ENCODE assay signal across 23 cellular contexts in the genomic region with DNA sequence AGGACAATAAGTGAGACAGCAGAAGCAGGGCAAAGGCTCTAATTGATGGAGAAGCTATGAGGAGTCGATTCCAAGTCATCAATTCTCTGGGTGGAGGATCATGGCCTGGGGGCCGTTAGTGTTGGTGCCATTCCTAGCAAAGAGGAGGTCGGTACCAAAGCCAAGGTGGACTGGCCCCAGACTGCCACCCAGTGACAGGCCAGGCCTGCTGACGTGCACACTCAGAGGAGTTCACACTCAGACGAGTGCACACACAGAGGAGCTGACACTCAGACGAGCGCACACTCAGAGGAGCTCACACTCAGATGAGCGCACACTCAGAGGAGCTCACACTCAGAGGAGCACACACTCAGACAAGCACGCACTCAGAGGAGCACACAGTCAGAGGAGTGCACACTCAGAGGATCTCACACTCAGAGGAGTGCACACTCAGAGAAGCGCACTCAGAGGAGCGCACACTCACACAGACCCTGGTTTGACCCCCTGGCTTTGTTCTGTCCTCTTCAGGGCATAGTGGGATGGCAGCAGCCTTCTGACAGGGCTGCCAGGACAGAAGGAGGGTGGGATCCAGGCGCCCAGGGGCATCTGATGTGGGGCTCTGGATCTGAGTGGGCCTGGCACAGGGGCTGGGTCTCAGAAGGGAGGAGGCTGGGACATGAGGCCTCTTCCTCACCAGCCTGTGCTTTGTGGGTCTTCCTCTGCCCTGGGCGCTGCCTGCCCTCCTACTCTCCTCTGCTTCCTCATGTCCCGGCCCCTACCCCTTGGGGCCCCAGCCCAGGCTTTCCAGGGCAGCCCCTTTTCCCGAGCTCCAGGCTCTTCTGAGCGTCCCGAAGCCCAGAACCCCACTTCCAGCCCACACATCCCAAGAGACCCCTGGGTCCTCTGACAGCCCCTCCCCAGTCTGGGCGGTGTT. TPM values are rescaled to one million over a fixed set of nuclear protein-coding genes. Genes with fewer than 3 reads are reported as not detected.
"Had no signal": no experiment of that assay in that cellular context is flagged by ENCODE, and none has a peak within 500 bp of the region (broad histone marks: within the 10 kb centered on the region; RNA-seq: fewer than 3 reads in every experiment).

No MANE protein-coding gene starts in this region.

- H3K4me3 ChIP-seq: body of pancreas, lower lobe of right lung, thoracic aorta, upper lobe of left lung had no signal

- H3K4me1 Mint-ChIP-seq: activated CD4-positive, alpha-beta T cell treated with anti-CD3 and anti-CD28 coated beads, Interleukin-2, amount 10 ng/mL, durations not matched to agents 7 days and 5 days; endodermal cell; stimulated activated naive CD8-positive, alpha-beta T cell treated with anti-CD3 and anti-CD28 coated beads, Interleukin-15, amount 100 ng/mL, for 72 hours had no signal

- DNase-seq: activated CD4-positive, alpha-beta T cell treated with anti-CD3 and anti-CD28 coated beads, Interleukin-2, amount 10 ng/mL, durations not matched to agents 7 days and 5 days; activated gamma-delta T cell treated with Interleukin-2 at 50 U/mL for 16 hours; activated T-cell treated with anti-CD3 and anti-CD28 coated beads, Interleukin-2, amount 50 U/mL, for 72 hours; amygdala; body of pancreas; caudate nucleus; endodermal cell; foreskin fibroblast; left colon; occipital lobe; small intestine; stimulated activated CD4-positive, alpha-beta T cell treated with anti-CD3 and anti-CD28 coated beads, Interleukin-4, amount 100 ng/mL, for 1 hour; stimulated activated naive CD8-positive, alpha-beta T cell treated with anti-CD3 and anti-CD28 coated beads, Interleukin-15, amount 100 ng/mL, for 72 hours; T-helper 1 cell; T-helper 9 cell had no signal

- H3K27me3 Mint-ChIP-seq: activated CD4-positive, alpha-beta T cell treated with anti-CD3 and anti-CD28 coated beads, Interleukin-2, amount 10 ng/mL, durations not matched to agents 7 days and 5 days had no signal

- H3K4me3 Mint-ChIP-seq: activated CD4-positive, alpha-beta T cell treated with anti-CD3 and anti-CD28 coated beads, Interleukin-2, amount 10 ng/mL, durations not matched to agents 7 days and 5 days; activated T-cell treated with anti-CD3 and anti-CD28 coated beads, Interleukin-2, amount 50 U/mL, for 72 hours; endodermal cell; natural killer cell treated with Interleukin-12 subunit alpha and Interleukin-12 subunit beta and Interleukin-15 and Interleukin-18, amount 100 ng/mL, for 72 hours; stimulated activated naive CD8-positive, alpha-beta T cell treated with anti-CD3 and anti-CD28 coated beads, Interleukin-15, amount 100 ng/mL, for 72 hours had no signal

- H3K27ac ChIP-seq: body of pancreas, epithelial cell of prostate, lower lobe of right lung, thoracic aorta, upper lobe of left lung had no signal

- H3K36me3 ChIP-seq: lower lobe of right lung, thoracic aorta, upper lobe of left lung had no signal

- H3K9me3 ChIP-seq: body of pancreas, lower lobe of right lung, thoracic aorta, upper lobe of left lung had no signal

- H3K4me1 ChIP-seq: body of pancreas, lower lobe of right lung, upper lobe of left lung had no signal

- H3K27ac Mint-ChIP-seq: activated CD4-positive, alpha-beta T cell treated with anti-CD3 and anti-CD28 coated beads, Interleukin-2, amount 10 ng/mL, durations not matched to agents 7 days and 5 days; activated naive CD4-positive, alpha-beta T cell treated with anti-CD3 and anti-CD28 coated beads, Interleukin-2, amount 50 U/mL, for 72 hours; activated T-cell treated with anti-CD3 and anti-CD28 coated beads, Interleukin-2, amount 50 U/mL, for 72 hours; endodermal cell; natural killer cell treated with Interleukin-12 subunit alpha and Interleukin-12 subunit beta and Interleukin-15 and Interleukin-18, amount 100 ng/mL, for 72 hours; progenitor cell of endocrine pancreas had no signal

- ATAC-seq: activated naive CD4-positive, alpha-beta T cell treated with anti-CD3 and anti-CD28 coated beads, Interleukin-2, amount 50 U/mL, for 72 hours; activated T-cell treated with anti-CD3 and anti-CD28 coated beads, Interleukin-2, amount 50 U/mL, for 72 hours; body of pancreas; left colon; stimulated activated naive CD8-positive, alpha-beta T cell treated with anti-CD3 and anti-CD28 coated beads, Interleukin-15, amount 100 ng/mL, for 72 hours had no signal

RNA-seq across cellular contexts. Expression of gene NKX1-1, which starts 41.7 kb away (rescaled TPM):
- total RNA-seq: activated CD4-positive, alpha-beta T cell treated with anti-CD3 and anti-CD28 coated beads, Interleukin-2, amount 10 ng/mL, durations not matched to agents 7 days and 5 days; activated naive CD4-positive, alpha-beta T cell treated with anti-CD3 and anti-CD28 coated beads, Interleukin-2, amount 50 U/mL, for 72 hours; activated T-cell treated with anti-CD3 and anti-CD28 coated beads, Interleukin-2, amount 50 U/mL, for 72 hours; body of pancreas; endodermal cell; glomerular endothelial cell; left colon; lower lobe of right lung; natural killer cell treated with Interleukin-12 subunit alpha and Interleukin-12 subunit beta and Interleukin-15 and Interleukin-18, amount 100 ng/mL, for 72 hours; occipital lobe; progenitor cell of endocrine pancreas; thoracic aorta; upper lobe of left lung had no signal
- polyA plus RNA-seq: small intestine had no signal
